1 cellular context compared by ENCODE assay signal in the genomic region with DNA sequence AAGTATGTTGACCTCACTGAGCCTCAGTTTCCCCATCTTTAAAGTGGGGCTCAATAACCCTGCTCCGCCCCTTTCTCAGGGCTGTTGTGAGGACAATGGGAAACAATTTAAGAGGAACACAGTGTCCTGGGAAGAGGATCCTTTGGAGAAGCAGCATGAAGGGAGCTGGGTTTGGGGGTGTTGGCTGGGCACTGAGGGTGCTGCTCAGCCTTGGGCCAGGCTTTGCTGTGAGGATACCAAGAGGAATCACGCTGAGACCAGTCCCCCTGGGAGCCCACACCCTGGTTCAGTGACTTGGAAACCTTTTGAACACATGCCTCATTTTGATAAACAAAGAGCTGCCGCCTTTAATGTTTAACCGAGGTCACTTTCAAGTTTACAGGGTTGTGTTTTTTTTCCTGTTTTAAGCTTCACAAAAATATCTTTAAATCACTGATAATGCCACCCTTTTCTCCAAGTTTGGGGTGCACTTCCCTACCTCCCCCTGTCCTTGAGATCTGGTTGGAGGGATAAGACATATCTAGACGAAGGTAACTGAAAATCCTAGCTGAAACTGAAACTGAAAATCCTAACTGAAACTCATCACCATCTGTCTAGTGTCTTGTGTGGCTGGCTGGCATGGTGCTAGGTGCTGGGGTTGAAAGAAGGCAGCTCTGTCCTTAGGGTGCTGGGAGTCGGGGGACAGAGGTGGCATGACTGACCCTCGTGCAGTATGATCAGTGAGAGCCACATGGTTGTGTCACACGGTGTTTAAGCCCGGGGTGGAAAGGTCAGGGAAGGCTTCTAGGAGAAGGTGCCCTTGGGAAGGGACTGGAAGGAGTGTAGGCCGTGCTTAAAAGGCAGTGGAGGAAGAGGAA.
TF ChIP-seq lines count a peak whose summit lies in the region.

No MANE protein-coding gene starts in this region.

TF ChIP-seq in WTC11, 78 proteins besides CTCF, POLR2A, EP300 and RAD21 (continued from another document):
- TF ChIP-seq USF2 (CRISPR knock-in tag; IDR thresholded peaks at IDR 0.05) (no peak), NR1H2 (CRISPR knock-in tag; IDR thresholded peaks at IDR 0.05) (no peak), E2F5 (CRISPR knock-in tag; IDR thresholded peaks at IDR 0.05) (no peak)
- TF ChIP-seq, protein P1, sequence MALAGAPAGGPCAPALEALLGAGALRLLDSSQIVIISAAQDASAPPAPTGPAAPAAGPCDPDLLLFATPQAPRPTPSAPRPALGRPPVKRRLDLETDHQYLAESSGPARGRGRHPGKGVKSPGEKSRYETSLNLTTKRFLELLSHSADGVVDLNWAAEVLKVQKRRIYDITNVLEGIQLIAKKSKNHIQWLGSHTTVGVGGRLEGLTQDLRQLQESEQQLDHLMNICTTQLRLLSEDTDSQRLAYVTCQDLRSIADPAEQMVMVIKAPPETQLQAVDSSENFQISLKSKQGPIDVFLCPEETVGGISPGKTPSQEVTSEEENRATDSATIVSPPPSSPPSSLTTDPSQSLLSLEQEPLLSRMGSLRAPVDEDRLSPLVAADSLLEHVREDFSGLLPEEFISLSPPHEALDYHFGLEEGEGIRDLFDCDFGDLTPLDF (CRISPR knock-in tag; IDR thresholded peaks at IDR 0.05), result no peak
- TF ChIP-seq, protein P2, sequence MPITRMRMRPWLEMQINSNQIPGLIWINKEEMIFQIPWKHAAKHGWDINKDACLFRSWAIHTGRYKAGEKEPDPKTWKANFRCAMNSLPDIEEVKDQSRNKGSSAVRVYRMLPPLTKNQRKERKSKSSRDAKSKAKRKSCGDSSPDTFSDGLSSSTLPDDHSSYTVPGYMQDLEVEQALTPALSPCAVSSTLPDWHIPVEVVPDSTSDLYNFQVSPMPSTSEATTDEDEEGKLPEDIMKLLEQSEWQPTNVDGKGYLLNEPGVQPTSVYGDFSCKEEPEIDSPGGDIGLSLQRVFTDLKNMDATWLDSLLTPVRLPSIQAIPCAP (CRISPR knock-in tag; IDR thresholded peaks at IDR 0.05), result no peak
